ENCODE assay signal across 24 cellular contexts in the genomic region with DNA sequence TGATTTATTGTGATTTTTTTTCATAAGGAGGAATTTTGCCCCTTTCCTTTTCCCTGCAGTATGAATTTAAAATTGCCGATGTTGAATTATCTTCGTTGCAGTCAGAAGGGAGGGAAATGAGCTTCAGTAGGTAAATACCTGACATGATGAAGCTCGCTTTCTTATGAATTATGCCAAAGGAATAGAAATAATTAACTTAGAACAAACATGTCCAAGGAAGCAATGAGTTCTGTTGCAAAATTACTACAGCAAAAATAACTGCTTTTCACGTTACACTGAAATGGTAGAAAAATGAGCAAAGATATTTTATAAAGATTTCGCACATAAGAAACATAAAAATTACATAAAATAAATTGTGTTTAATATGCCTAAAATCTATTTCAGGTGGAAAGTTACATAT.
DNase-seq lines count a peak whose midpoint lies in the region; ATAC-seq, FAIRE-seq and TF ChIP-seq lines count a peak whose summit lies in the region.
"Had no signal": no experiment of that assay in that cellular context is flagged by ENCODE, and none has a peak within 500 bp of the region (broad histone marks: within the 10 kb centered on the region; RNA-seq: fewer than 3 reads in every experiment).

No MANE protein-coding gene starts in this region.

- ATAC-seq in HepG2 (no peak), left lobe of liver (peak; percentile 91), PC-3 (no peak)
- ATAC-seq: A549; CD8-positive, alpha-beta T cell; GM12878 had no signal

- H3K9me2 ChIP-seq in PC-3 (replicated peaks; ENCODE audit: low read length) = no peaks in the 10 kb centered on the region

- TF ChIP-seq POLR2A in HepG2 (IDR thresholded peaks at IDR 0.05; ENCODE audit: insufficient read depth in 1 of 2, low read depth in 2 of 2, low read length in 2 of 2) = no peak

- in situ Hi-C loops in HepG2 (cut with HindIII; ENCODE audit: extremely low pct_ligation_motif_present, low pct_unique_long_range_greater_than_20kb) = no loop called here

- TF ChIP-seq RAD21 in liver (IDR thresholded peaks at IDR 0.05) (peak; percentile 24 to 42), HepG2 (CRISPR knock-in tag; IDR thresholded peaks at IDR 0.05) (no peak)

- H3K36me3 ChIP-seq in liver (ENCODE audit: control insufficient read depth in 4 of 4, insufficient read depth in 3 of 4, low read depth in 1 of 4, low read length in 3 of 4) (no peaks in the 10 kb centered on the region), HepG2 (replicated peaks in 1 of 2; ENCODE audit: control insufficient read depth in 1 of 2, insufficient read depth in 2 of 2, low read length in 2 of 2) (no peaks in the 10 kb centered on the region), PC-3 (ENCODE audit: low read depth, low read length) (no peaks in the 10 kb centered on the region)
- H3K36me3 ChIP-seq: BLaER1 treated with 17β-estradiol and CSF1 and Interleukin-3, amounts not matched to agents 10 nM and 100 nM had no signal

- DNase-seq in HepG2 (ENCODE audit: low spot score) (no peak), left lobe of liver (ENCODE audit: low spot score) (no peak), PC-3 (no peak), NCI-H2196 treated with DMSO at 0.1 percent for 48 hours (lab: John Stamatoyannopoulos, UW; ENCODE audit: unreplicated experiment) (no peak)
- DNase-seq: AML-193; Caco-2; Calu3; CD4-positive, alpha-beta T cell; CD8-positive, alpha-beta T cell; DMS 273 treated with DMSO at 0.1 percent for 48 hours; DMS153; DMS53; DMS79; DND-41; EL; GDM1 had no signal

- H3F3A ChIP-seq in PC-3 (ENCODE audit: low read length, unreplicated experiment) = no peaks in the 10 kb centered on the region

- POLR2A ChIA-PET in HepG2 (lab: Yijun Ruan, JAX) = no interaction called here
- POLR2A ChIA-PET in PC-3 (lab: Charles Lee; ENCODE audit: unreplicated experiment) = no interaction called here

- H3K4me2 ChIP-seq in HepG2 (ENCODE audit: low read depth, low read length) = no peak overlapping the region
- no peak overlapping the region for H3K4me2 ChIP-seq in PC-3 (ENCODE audit: low read length)
- H3K4me2 ChIP-seq: A549; BLaER1 treated with 17β-estradiol and CSF1 and Interleukin-3, amounts not matched to agents 10 nM and 100 nM had no signal

- H3K27me3 ChIP-seq in liver (ENCODE audit: control insufficient read depth in 4 of 4, insufficient read depth in 4 of 4, low read length in 3 of 4) (no peaks in the 10 kb centered on the region), HepG2 (ENCODE audit: control insufficient read depth in 1 of 2, insufficient read depth in 2 of 2, low read length in 2 of 2) (no peaks in the 10 kb centered on the region), PC-3 (ENCODE audit: low read length) (no peaks in the 10 kb centered on the region)
- H3K27me3 ChIP-seq: BLaER1 treated with 17β-estradiol and CSF1 and Interleukin-3, amounts not matched to agents 10 nM and 100 nM had no signal

- TF ChIP-seq CTCF in liver (IDR thresholded peaks at IDR 0.05; ENCODE audit: low read depth, low read length, missing input control) (no peak), HepG2 (CRISPR knock-in tag; IDR thresholded peaks at IDR 0.05) (no peak), PC-3 (conservative IDR thresholded peaks at IDR 0.05; ENCODE audit: low read depth, low read length) (no peak)

- peak overlapping the region in 1 of 2 donors; percentile 31 for H3K9ac ChIP-seq in liver (ENCODE audit: low read depth in 1 of 2, low read length in 2 of 2)
- no peak overlapping the region for H3K9ac ChIP-seq in HepG2 (ENCODE audit: insufficient read depth, low read depth, low read length)
- H3K9ac ChIP-seq in PC-3 (ENCODE audit: low read length) = no peak overlapping the region
- H3K9ac ChIP-seq: BLaER1 treated with 17β-estradiol and CSF1 and Interleukin-3, amounts not matched to agents 10 nM and 100 nM had no signal

- H2AFZ ChIP-seq in HepG2 (ENCODE audit: low read length) (no peak overlapping the region), PC-3 (ENCODE audit: low read length) (no peak overlapping the region)

- CTCF ChIA-PET in HepG2 (lab: Yijun Ruan, JAX; ENCODE audit: low intra/inter-chr PET ratio, low total read pairs) (no interaction called here), PC-3 (lab: Charles Lee) (no interaction called here)

- no peak for FAIRE-seq in HepG2 (lab: Jason Lieb, UNC)
- FAIRE-seq: A549, GM12878, GM12892, GM18507 had no signal

- H3K9me3 ChIP-seq in liver (ENCODE audit: control insufficient read depth in 4 of 4, low read length in 3 of 4) = peaks cover 0 to 5% (median 1%) of the 10 kb centered on the region in 4 donors
- H3K9me3 ChIP-seq in HepG2 (ENCODE audit: low read length) = no peaks in the 10 kb centered on the region
- no peaks in the 10 kb centered on the region for H3K9me3 ChIP-seq in PC-3 (ENCODE audit: low read length)
- H3K9me3 ChIP-seq: A549; BLaER1 treated with 17β-estradiol and CSF1 and Interleukin-3, amounts not matched to agents 10 nM and 100 nM; Caco-2 had no signal

- no peak overlapping the region for H3K27ac ChIP-seq in liver (ENCODE audit: low read depth in 1 of 2, low read length in 2 of 2)
- H3K27ac ChIP-seq in HepG2 (ENCODE audit: extremely low read length, insufficient read depth, low read length) = no peak overlapping the region
- H3K27ac ChIP-seq in PC-3 (ENCODE audit: low read length) = no peak overlapping the region
- H3K27ac ChIP-seq: 22Rv1; A549; BLaER1 treated with 17β-estradiol and CSF1 and Interleukin-3, amounts not matched to agents 10 nM and 100 nM; C4-2B had no signal

- H3K4me3 ChIP-seq in liver (ENCODE audit: low read depth in 1 of 3, low read length in 3 of 3) = peak overlapping the region in 2 of 3 donors; percentile 28 to 33
- H3K4me3 ChIP-seq in HepG2 (replicated peaks in 1 of 3; ENCODE audit: insufficient read depth in 1 of 3, low read depth in 2 of 3, low read length in 3 of 3) = no peak overlapping the region
- no peak overlapping the region for H3K4me3 ChIP-seq in PC-3 (ENCODE audit: low read length)
- H3K4me3 ChIP-seq: A549; BLaER1 treated with 17β-estradiol and CSF1 and Interleukin-3, amounts not matched to agents 10 nM and 100 nM; GM12878 had no signal

- H4K20me1 ChIP-seq in HepG2 (ENCODE audit: insufficient read depth, low read length) (no peaks in the 10 kb centered on the region), PC-3 (ENCODE audit: low read length) (no peaks in the 10 kb centered on the region)
- H4K20me1 ChIP-seq: BLaER1 treated with 17β-estradiol and CSF1 and Interleukin-3, amounts not matched to agents 10 nM and 100 nM had no signal

- BruUV-seq in HepG2 (replicated peaks; lab: Mats Ljungman, UMichigan) (no TSS peak), PC-3 (replicated peaks; lab: Mats Ljungman, UMichigan) (no TSS peak)

- peaks cover 0 to 7% (median 1%) of the 10 kb centered on the region in 4 donors for H3K4me1 ChIP-seq in liver (ENCODE audit: control insufficient read depth in 4 of 4, insufficient read depth in 4 of 4, low read length in 3 of 4)
- H3K4me1 ChIP-seq in HepG2 (ENCODE audit: insufficient read depth, low read length) = no peaks in the 10 kb centered on the region
- H3K4me1 ChIP-seq in PC-3 (ENCODE audit: insufficient read depth, low read length) = no peaks in the 10 kb centered on the region
- H3K4me1 ChIP-seq: A549; BLaER1 treated with 17β-estradiol and CSF1 and Interleukin-3, amounts not matched to agents 10 nM and 100 nM; Caco-2 had no signal

- intact Hi-C loops in HepG2 (cut with micrococcal nuclease; ENCODE audit: unreplicated experiment) (no loop called here), PC-3 (cut with micrococcal nuclease) (no loop called here)

- TF ChIP-seq EP300 in HepG2 (IDR thresholded peaks at IDR 0.05; ENCODE audit: low read depth in 2 of 2, low read length in 2 of 2) = no peak
- TF ChIP-seq EP300 in HepG2 (CRISPR knock-in tag; IDR thresholded peaks at IDR 0.05; ENCODE audit: borderline replicate concordance) = no peak

- 41% methylated on average over 5 of the region's 5 CpGs for WGBS in liver
- 7% methylated on average over 5 of the region's 5 CpGs for WGBS in HepG2 (ENCODE audit: low lambda C conversion rate)

- H3K79me2 ChIP-seq in HepG2 (ENCODE audit: insufficient read depth, low read length) (no peaks in the 10 kb centered on the region), PC-3 (ENCODE audit: low read length) (no peaks in the 10 kb centered on the region)

TF ChIP-seq in liver, 16 proteins besides CTCF, POLR2A, EP300 and RAD21 (continues in another document):
- TF ChIP-seq, protein P1, sequence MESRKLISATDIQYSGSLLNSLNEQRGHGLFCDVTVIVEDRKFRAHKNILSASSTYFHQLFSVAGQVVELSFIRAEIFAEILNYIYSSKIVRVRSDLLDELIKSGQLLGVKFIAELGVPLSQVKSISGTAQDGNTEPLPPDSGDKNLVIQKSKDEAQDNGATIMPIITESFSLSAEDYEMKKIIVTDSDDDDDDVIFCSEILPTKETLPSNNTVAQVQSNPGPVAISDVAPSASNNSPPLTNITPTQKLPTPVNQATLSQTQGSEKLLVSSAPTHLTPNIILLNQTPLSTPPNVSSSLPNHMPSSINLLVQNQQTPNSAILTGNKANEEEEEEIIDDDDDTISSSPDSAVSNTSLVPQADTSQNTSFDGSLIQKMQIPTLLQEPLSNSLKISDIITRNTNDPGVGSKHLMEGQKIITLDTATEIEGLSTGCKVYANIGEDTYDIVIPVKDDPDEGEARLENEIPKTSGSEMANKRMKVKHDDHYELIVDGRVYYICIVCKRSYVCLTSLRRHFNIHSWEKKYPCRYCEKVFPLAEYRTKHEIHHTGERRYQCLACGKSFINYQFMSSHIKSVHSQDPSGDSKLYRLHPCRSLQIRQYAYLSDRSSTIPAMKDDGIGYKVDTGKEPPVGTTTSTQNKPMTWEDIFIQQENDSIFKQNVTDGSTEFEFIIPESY (IDR thresholded peaks at IDR 0.05) = peak; percentile 29
- no peak for TF ChIP-seq EGR1 (IDR thresholded peaks at IDR 0.05; ENCODE audit: low read depth in 2 of 2)
- peak; percentile 56 for TF ChIP-seq YY1 (IDR thresholded peaks at IDR 0.05)

TF ChIP-seq in HepG2, 621 proteins besides CTCF, POLR2A, EP300 and RAD21 (continues in another document):
- TF ChIP-seq, protein P2, sequence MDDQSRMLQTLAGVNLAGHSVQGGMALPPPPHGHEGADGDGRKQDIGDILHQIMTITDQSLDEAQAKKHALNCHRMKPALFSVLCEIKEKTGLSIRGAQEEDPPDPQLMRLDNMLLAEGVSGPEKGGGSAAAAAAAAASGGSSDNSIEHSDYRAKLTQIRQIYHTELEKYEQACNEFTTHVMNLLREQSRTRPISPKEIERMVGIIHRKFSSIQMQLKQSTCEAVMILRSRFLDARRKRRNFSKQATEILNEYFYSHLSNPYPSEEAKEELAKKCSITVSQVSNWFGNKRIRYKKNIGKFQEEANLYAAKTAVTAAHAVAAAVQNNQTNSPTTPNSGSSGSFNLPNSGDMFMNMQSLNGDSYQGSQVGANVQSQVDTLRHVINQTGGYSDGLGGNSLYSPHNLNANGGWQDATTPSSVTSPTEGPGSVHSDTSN (CRISPR knock-in tag; IDR thresholded peaks at IDR 0.05; ENCODE audit: borderline replicate concordance) = no peak
- no peak for TF ChIP-seq GABPB1 (CRISPR knock-in tag; IDR thresholded peaks at IDR 0.05)

Comparison
In these comparisons a context has a peak if more than half of its experiments do, and no peak if none do; other contexts are left out.
1. H3K4me3 ChIP-seq: peak in liver (2 of 3); none in HepG2 (0 of 3) and PC-3 (single experiment).